In genomic region chr20:26208296-26209091, GRCh38 we compare ENCODE assay signal across 8 cellular contexts.
DNase-seq lines count a peak whose midpoint lies in the region; ATAC-seq and TF ChIP-seq lines count a peak whose summit lies in the region.

No MANE protein-coding gene starts in this region.

- H3K36me3 Mint-ChIP-seq in CD4-positive, alpha-beta memory T cell: peaks cover 0 to 1% of the 10 kb centered on the region in 2 donors
- peaks cover 2% of the 10 kb centered on the region for H3K36me3 Mint-ChIP-seq in T-helper 2 cell treated with Interferon-gamma antibody and Interleukin-4, amounts not matched to agents 5 μg/mL and 100 μg/mL, for 36 hours (ENCODE audit: low read depth)
- H3K36me3 Mint-ChIP-seq in neural progenitor cell: no peaks in the 10 kb centered on the region

- no peaks in the 10 kb centered on the region for H3K79me2 ChIP-seq in neural progenitor cell (ENCODE audit: low read depth)

- H2AFZ ChIP-seq in neural progenitor cell (replicated peaks): peak overlapping the region; percentile 99

- ATAC-seq in HG02973 (IDR thresholded peaks at IDR 0.05; ENCODE audit: unreplicated experiment): no peak

- no peaks in the 10 kb centered on the region for H3K27me3 ChIP-seq in CD4-positive, alpha-beta memory T cell (ENCODE audit: insufficient read depth, low read length)
- peaks cover 73% of the 10 kb centered on the region for H3K27me3 ChIP-seq in neural progenitor cell

- H3K4me3 Mint-ChIP-seq in CD4-positive, alpha-beta memory T cell: peak overlapping the region in 5 of 8 donors; percentile 29 to 85 (median 69)
- no peak overlapping the region for H3K4me3 Mint-ChIP-seq in T-helper 2 cell treated with Interferon-gamma antibody and Interleukin-4, amounts not matched to agents 5 μg/mL and 100 μg/mL, for 36 hours
- peak overlapping the region; percentile 30 for H3K4me3 Mint-ChIP-seq in neural progenitor cell

- peak overlapping the region; percentile 35 for H3K27ac ChIP-seq in CD4-positive, alpha-beta memory T cell (ENCODE audit: low read depth, low read length)
- H3K27ac ChIP-seq in neural progenitor cell: no peak overlapping the region

- POLR2A ChIA-PET in CD4-positive, alpha-beta memory T cell (lab: Charles Lee; ENCODE audit: partially characterized antibody): no interaction called here

- H3K9ac ChIP-seq in neural progenitor cell: no peak overlapping the region

- no peaks in the 10 kb centered on the region for H3K4me1 ChIP-seq in CD4-positive, alpha-beta memory T cell (ENCODE audit: insufficient read depth, low read length)
- peaks cover 4% of the 10 kb centered on the region for H3K4me1 ChIP-seq in neural progenitor cell

- H3F3A ChIP-seq in neural progenitor cell (ENCODE audit: low read depth): no peaks in the 10 kb centered on the region

- no peaks in the 10 kb centered on the region for H3K36me3 ChIP-seq in CD4-positive, alpha-beta memory T cell (ENCODE audit: insufficient read depth, low read length)
- no peaks in the 10 kb centered on the region for H3K36me3 ChIP-seq in neural progenitor cell

- H3K4me3 ChIP-seq in CD4-positive, alpha-beta memory T cell (ENCODE audit: low read length in 2 of 2): peak overlapping the region in 1 of 2 donors; percentile 27
- H3K4me3 ChIP-seq in neural progenitor cell: peak overlapping the region; percentile 46

- in situ Hi-C loops in ACHN (cut with HindIII; ENCODE audit: low pct_ligation_motif_present, low pct_unique_long_range_greater_than_20kb, low sequenced_read_pairs): no loop called here

- TF ChIP-seq CTCF in neural progenitor cell (IDR thresholded peaks at IDR 0.05): no peak

- no peak overlapping the region for H3K27ac Mint-ChIP-seq in CD4-positive, alpha-beta memory T cell
- no peak overlapping the region for H3K27ac Mint-ChIP-seq in T-helper 2 cell treated with Interferon-gamma antibody and Interleukin-4, amounts not matched to agents 5 μg/mL and 100 μg/mL, for 36 hours
- H3K27ac Mint-ChIP-seq in neural progenitor cell: no peak overlapping the region

- peak overlapping the region; percentile 79 for H3K4me2 ChIP-seq in neural progenitor cell

- peak; percentile 39 to 68 (median 54) for DNase-seq in CD4-positive, alpha-beta memory T cell
- peak; percentile 3 for DNase-seq in T-helper 2 cell treated with Interferon-gamma antibody and Interleukin-4, amounts not matched to agents 5 μg/mL and 100 μg/mL, for 36 hours (ENCODE audit: low spot score)
- peak; percentile 54 for DNase-seq in central memory CD4-positive, alpha-beta T cell
- DNase-seq in neural progenitor cell (ENCODE audit: low spot score) (peak; percentile 81), SHP77 treated with DMSO at 0.1 percent for 48 hours (lab: John Stamatoyannopoulos, UW) (no peak), ACHN (no peak), hippocampal formation (lab: John Stamatoyannopoulos, UW) (no peak)

- no peaks in the 10 kb centered on the region for H3K9me3 ChIP-seq in CD4-positive, alpha-beta memory T cell (ENCODE audit: control insufficient read depth in 1 of 2, low read length in 2 of 2)
- no peaks in the 10 kb centered on the region for H3K9me3 ChIP-seq in neural progenitor cell (ENCODE audit: low read depth)

- H3K4me1 Mint-ChIP-seq in CD4-positive, alpha-beta memory T cell: peaks cover 10 to 17% (median 10%) of the 10 kb centered on the region in 4 donors
- peaks cover 2% of the 10 kb centered on the region for H3K4me1 Mint-ChIP-seq in T-helper 2 cell treated with Interferon-gamma antibody and Interleukin-4, amounts not matched to agents 5 μg/mL and 100 μg/mL, for 36 hours (ENCODE audit: low read depth)
- H3K4me1 Mint-ChIP-seq in neural progenitor cell: no peaks in the 10 kb centered on the region

- CTCF ChIA-PET in CD4-positive, alpha-beta memory T cell (lab: Charles Lee; ENCODE audit: partially characterized antibody): no interaction called here

- peaks cover 4% of the 10 kb centered on the region for H4K20me1 ChIP-seq in neural progenitor cell (ENCODE audit: low read depth)

- peaks cover 0 to 8% (median 4%) of the 10 kb centered on the region in 8 donors for H3K9me3 Mint-ChIP-seq in CD4-positive, alpha-beta memory T cell
- H3K9me3 Mint-ChIP-seq in T-helper 2 cell treated with Interferon-gamma antibody and Interleukin-4, amounts not matched to agents 5 μg/mL and 100 μg/mL, for 36 hours: peaks cover 3% of the 10 kb centered on the region
- H3K9me3 Mint-ChIP-seq in neural progenitor cell: peaks cover 7% of the 10 kb centered on the region

- peaks cover 9 to 12% of the 10 kb centered on the region in 2 donors for H3K27me3 Mint-ChIP-seq in CD4-positive, alpha-beta memory T cell
- H3K27me3 Mint-ChIP-seq in T-helper 2 cell treated with Interferon-gamma antibody and Interleukin-4, amounts not matched to agents 5 μg/mL and 100 μg/mL, for 36 hours (ENCODE audit: low read depth): peaks cover 26% of the 10 kb centered on the region
- H3K27me3 Mint-ChIP-seq in neural progenitor cell (ENCODE audit: insufficient read depth, low read depth): peaks cover 22% of the 10 kb centered on the region

- intact Hi-C loops in CD4-positive, alpha-beta memory T cell (cut with micrococcal nuclease): no loop called here

Comparison
In these comparisons a context has a peak if more than half of its experiments do, and no peak if none do; other contexts are left out.
1. DNase-seq: peak in CD4-positive, alpha-beta memory T cell (5 of 5), T-helper 2 cell treated with Interferon-gamma antibody and Interleukin-4, amounts not matched to agents 5 μg/mL and 100 μg/mL, for 36 hours (single experiment), central memory CD4-positive, alpha-beta T cell (single experiment) and neural progenitor cell (single experiment); none in SHP77 treated with DMSO at 0.1 percent for 48 hours (single experiment), ACHN (single experiment) and hippocampal formation (0 of 2).